24 cellular contexts compared by ENCODE assay signal in the genomic region with DNA sequence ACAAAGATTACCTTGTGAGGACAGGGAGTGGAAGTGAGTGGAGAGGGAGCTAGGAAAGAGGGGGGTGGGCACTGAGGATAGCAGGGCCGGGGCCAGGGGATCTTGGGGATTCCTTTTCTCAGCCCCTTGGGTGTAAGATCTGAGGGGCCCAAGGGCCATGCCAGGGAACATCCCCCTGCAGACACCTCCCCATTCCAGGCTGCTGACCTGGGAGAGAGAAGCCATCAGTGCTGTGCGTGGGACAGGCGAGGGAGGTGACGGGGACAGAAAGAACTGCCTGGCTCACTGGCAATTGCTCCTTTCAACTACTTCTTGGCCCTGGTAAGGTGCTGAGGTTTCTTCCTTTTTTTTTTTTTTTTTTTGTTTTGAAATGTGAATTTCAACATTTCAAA. TPM values are rescaled to one million over a fixed set of nuclear protein-coding genes. Genes with fewer than 3 reads are reported as not detected.
DNase-seq lines count a peak whose midpoint lies in the region; ATAC-seq, FAIRE-seq and TF ChIP-seq lines count a peak whose summit lies in the region.
"Had no signal": no experiment of that assay in that cellular context is flagged by ENCODE, and none has a peak within 500 bp of the region (broad histone marks: within the 10 kb centered on the region; RNA-seq: fewer than 3 reads in every experiment).

No MANE protein-coding gene starts in this region.

- no peaks in the 10 kb centered on the region for H3K23me2 ChIP-seq in H9 (ENCODE audit: insufficient read length, low read depth, low read length, poor library complexity, severe bottlenecking)

- H2AK5ac ChIP-seq in H9 (ENCODE audit: insufficient read length, low read length): no peak overlapping the region

- H3K18ac ChIP-seq in H9 (ENCODE audit: insufficient read length, low read depth, low read length): no peak overlapping the region

- H3K4me1 Mint-ChIP-seq in H9: peaks cover 12 to 39% of the 10 kb centered on the region in 2 experiments
- peaks cover 20% of the 10 kb centered on the region for H3K4me1 Mint-ChIP-seq in astrocyte (ENCODE audit: low read depth, unreplicated experiment)
- H3K4me1 Mint-ChIP-seq: activated CD4-positive, alpha-beta T cell treated with anti-CD3 and anti-CD28 coated beads for 36 hours; activated naive CD4-positive, alpha-beta T cell treated with anti-CD3 and anti-CD28 coated beads, Interleukin-2, amount 10 ng/mL, durations not matched to agents 7 days and 5 days; CD8-positive, alpha-beta memory T cell had no signal

- H3K9me3 Mint-ChIP-seq in H9 (peaks cover 21 to 23% of the 10 kb centered on the region in 2 experiments), astrocyte (ENCODE audit: unreplicated experiment) (peaks cover 7% of the 10 kb centered on the region)

- TF ChIP-seq CTCF in H9 (conservative IDR thresholded peaks at IDR 0.05) (no peak), astrocyte (IDR thresholded peaks at IDR 0.05; ENCODE audit: insufficient read depth, low read depth, low read length) (no peak), spleen (IDR thresholded peaks at IDR 0.05 in 8 of 11, conservative IDR thresholded peaks at IDR 0.05 in 3 of 11) (no peak), ovary (IDR thresholded peaks at IDR 0.05) (no peak)

- H3T11ph ChIP-seq in H9 (ENCODE audit: low read length): no peak overlapping the region

- H3K79me1 ChIP-seq in H9 (ENCODE audit: insufficient read depth, low read depth, low read length, poor library complexity, severe bottlenecking): no peaks in the 10 kb centered on the region

- H3K27ac Mint-ChIP-seq in H9: peak overlapping the region in 2 of 3 experiments; percentile 27 to 69; a peak in 2 of 7 replicates
- H3K27ac Mint-ChIP-seq in astrocyte (ENCODE audit: unreplicated experiment): peak overlapping the region; percentile 6
- H3K27ac Mint-ChIP-seq: activated CD4-positive, alpha-beta T cell treated with anti-CD3 and anti-CD28 coated beads for 36 hours; activated naive CD4-positive, alpha-beta T cell treated with anti-CD3 and anti-CD28 coated beads, Interleukin-2, amount 10 ng/mL, durations not matched to agents 7 days and 5 days; CD8-positive, alpha-beta memory T cell had no signal

- no peak overlapping the region for H4K8ac ChIP-seq in H9 (replicated peaks; ENCODE audit: insufficient read length, low read depth, low read length)

- TF ChIP-seq POLR2A in spleen (IDR thresholded peaks at IDR 0.05): no peak
- no peak for TF ChIP-seq POLR2A in ovary (IDR thresholded peaks at IDR 0.05)

- H2BK120ac ChIP-seq in H9 (ENCODE audit: low read depth, low read length, poor library complexity, severe bottlenecking): no peak overlapping the region

- H3K9me3 ChIP-seq in H9 (ENCODE audit: control insufficient read depth, low read depth, low read length) (no peaks in the 10 kb centered on the region), astrocyte (ENCODE audit: insufficient read depth, low read depth, low read length) (no peaks in the 10 kb centered on the region), spleen (peaks cover 0 to 31% (median 20%) of the 10 kb centered on the region in 8 donors), ovary (no peaks in the 10 kb centered on the region)
- H3K9me3 ChIP-seq: uterus had no signal

- no peak for FAIRE-seq in astrocyte (lab: Jason Lieb, UNC)
- FAIRE-seq: GM18507 had no signal

- no peak for ATAC-seq in GM21360 (IDR thresholded peaks at IDR 0.05; ENCODE audit: unreplicated experiment)
- ATAC-seq: activated CD4-positive, alpha-beta T cell treated with anti-CD3 and anti-CD28 coated beads for 36 hours had no signal

- no peak overlapping the region for H3K23ac ChIP-seq in H9 (ENCODE audit: insufficient read length, low read depth, low read length)

- H3K4me3 ChIP-seq in astrocyte (ENCODE audit: insufficient read depth, low read depth, low read length) (no peak overlapping the region), spleen (no peak overlapping the region), ovary (no peak overlapping the region)
- H3K4me3 ChIP-seq: dorsolateral prefrontal cortex, lung, uterus had no signal

- H3K4me2 ChIP-seq in H9 (ENCODE audit: insufficient read depth, insufficient read length, low read length) (no peak overlapping the region), astrocyte (ENCODE audit: low read length) (no peak overlapping the region)

- 0 out of 5 replicates have a peak overlapping the region, but pooled peaks of 1 of the 2 experiments have one; percentile 23 for H3K4me3 Mint-ChIP-seq in H9
- H3K4me3 Mint-ChIP-seq in astrocyte (ENCODE audit: unreplicated experiment): no peak overlapping the region
- H3K4me3 Mint-ChIP-seq: activated CD4-positive, alpha-beta T cell treated with anti-CD3 and anti-CD28 coated beads for 36 hours; activated naive CD4-positive, alpha-beta T cell treated with anti-CD3 and anti-CD28 coated beads, Interleukin-2, amount 10 ng/mL, durations not matched to agents 7 days and 5 days; CD8-positive, alpha-beta memory T cell had no signal

- H3K27me3 ChIP-seq in H9 (ENCODE audit: insufficient read depth, low read length) (no peaks in the 10 kb centered on the region), astrocyte (ENCODE audit: insufficient read depth, low read length) (no peaks in the 10 kb centered on the region), spleen (replicated peaks in 1 of 7) (no peaks in the 10 kb centered on the region), ovary (no peaks in the 10 kb centered on the region)
- H3K27me3 ChIP-seq: dorsolateral prefrontal cortex, uterus had no signal

- no peak overlapping the region for H3K9ac ChIP-seq in H9 (ENCODE audit: extremely low read depth, insufficient read length, low read length)
- H3K9ac ChIP-seq in astrocyte (ENCODE audit: low read length): no peak overlapping the region

- no peak overlapping the region for H2BK20ac ChIP-seq in H9 (ENCODE audit: low read depth, low read length, poor library complexity, severe bottlenecking)

- no peak for TF ChIP-seq EP300 in ovary (IDR thresholded peaks at IDR 0.05)

- no peak overlapping the region for H3K56ac ChIP-seq in H9 (ENCODE audit: insufficient read length, low read depth, low read length)

- no peak overlapping the region for H2BK15ac ChIP-seq in H9 (ENCODE audit: low read depth, low read length)

- H4K20me1 ChIP-seq in H9 (ENCODE audit: control insufficient read depth, insufficient read depth, insufficient read length) (no peaks in the 10 kb centered on the region), astrocyte (ENCODE audit: insufficient read depth, low read length) (no peaks in the 10 kb centered on the region)

- no peak overlapping the region; the same call in 1 of the 2 replicates for H3K14ac ChIP-seq in H9 (ENCODE audit: insufficient read depth, low read length)

- H2BK5ac ChIP-seq in H9 (ENCODE audit: insufficient read length, low read length): no peak overlapping the region

- no peak overlapping the region for H2BK12ac ChIP-seq in H9 (ENCODE audit: insufficient read length, low read depth, low read length)

- peaks cover 2% of the 10 kb centered on the region for H3K36me3 ChIP-seq in astrocyte (ENCODE audit: insufficient read depth, low read length)
- no peaks in the 10 kb centered on the region for H3K36me3 ChIP-seq in spleen
- H3K36me3 ChIP-seq in ovary: no peaks in the 10 kb centered on the region
- H3K36me3 ChIP-seq: uterus had no signal

- H4K5ac ChIP-seq in H9 (ENCODE audit: insufficient read length, low read depth, low read length): no peak overlapping the region

- H3K27ac ChIP-seq in H9 (ENCODE audit: insufficient read length, low read depth, low read length): no peak overlapping the region
- no peak overlapping the region for H3K27ac ChIP-seq in astrocyte (ENCODE audit: low read depth, low read length)
- H3K27ac ChIP-seq in spleen: no peak overlapping the region
- no peak overlapping the region for H3K27ac ChIP-seq in ovary
- H3K27ac ChIP-seq: dorsolateral prefrontal cortex, uterus had no signal

- no peak overlapping the region for H4K91ac ChIP-seq in H9 (ENCODE audit: insufficient read length, low read depth, low read length)

- WGBS in H9 (ENCODE audit: extremely low coverage, insufficient read length, low lambda C conversion rate): no CpG with 5 or more reads among the region's 4 CpGs
- WGBS in spleen, 5 donors: 80 to 88% (median 86%) methylated on average over 4 of the region's 4 CpGs
- WGBS in ovary, 3 donors: 84 to 88% (median 85%) methylated on average over 4 of the region's 4 CpGs

- intact Hi-C loops in spleen (cut with DNase I; ENCODE audit: low total_unique reads): no loop called here
- intact Hi-C loops in ovary (cut with DNase I): no loop called here

- DNase-seq in H9: no peak
- DNase-seq in astrocyte (ENCODE audit: low read depth): no peak
- peak; percentile 41 for DNase-seq in mesenteric fat pad (ENCODE audit: low spot score)
- DNase-seq in spleen: peak; percentile 48
- no peak for DNase-seq in ovary
- DNase-seq in activated CD4-positive, alpha-beta T cell treated with anti-CD3 and anti-CD28 coated beads for 4 hours: no peak
- DNase-seq: activated CD4-positive, alpha-beta T cell treated with anti-CD3 and anti-CD28 coated beads for 36 hours; activated naive CD4-positive, alpha-beta T cell treated with anti-CD3 and anti-CD28 coated beads, Interleukin-2, amount 10 ng/mL, durations not matched to agents 7 days and 5 days; activated T-cell treated with anti-CD3 and anti-CD28 coated beads, Interleukin-2, amount 50 U/mL, for 48 hours; CD8-positive, alpha-beta memory T cell; central memory CD4-positive, alpha-beta T cell; DMS153; dorsolateral prefrontal cortex; KG1; NCI-H1694 treated with DMSO at 0.1 percent for 48 hours; occipital lobe; SHP77; substantia nigra; uterus had no signal

- H3K36me3 Mint-ChIP-seq in H9 (ENCODE audit: insufficient read depth in 1 of 3, low read depth in 3 of 3) (peaks cover 18 to 36% (median 32%) of the 10 kb centered on the region in 3 experiments), astrocyte (ENCODE audit: low read depth, unreplicated experiment) (peaks cover 9% of the 10 kb centered on the region)
- H3K36me3 Mint-ChIP-seq: activated naive CD4-positive, alpha-beta T cell treated with anti-CD3 and anti-CD28 coated beads, Interleukin-2, amount 10 ng/mL, durations not matched to agents 7 days and 5 days had no signal

- H3K27me3 Mint-ChIP-seq in H9 (ENCODE audit: low read depth) (no peaks in the 10 kb centered on the region), astrocyte (ENCODE audit: low read depth, unreplicated experiment) (no peaks in the 10 kb centered on the region)

- no peaks in the 10 kb centered on the region for H3K79me2 ChIP-seq in H9 (ENCODE audit: insufficient read depth, low read length)
- H3K79me2 ChIP-seq in astrocyte (ENCODE audit: insufficient read depth, low read length): no peaks in the 10 kb centered on the region

- H3K4me1 ChIP-seq in H9 (ENCODE audit: insufficient read depth, low read length) (no peaks in the 10 kb centered on the region), astrocyte (ENCODE audit: insufficient read depth, low read length) (peaks cover 4% of the 10 kb centered on the region), spleen (no peaks in the 10 kb centered on the region), ovary (ENCODE audit: insufficient read depth) (peaks cover 1% of the 10 kb centered on the region)
- H3K4me1 ChIP-seq: uterus had no signal

- H2AFZ ChIP-seq in H9 (ENCODE audit: low read length): no peak overlapping the region
- no peak overlapping the region for H2AFZ ChIP-seq in astrocyte (ENCODE audit: low read depth, low read length)

- H3K4ac ChIP-seq in H9 (ENCODE audit: low read depth, low read length): no peak overlapping the region

RNA-seq across cellular contexts. Expression of gene BTBD16, which starts 12.0 kb away (rescaled TPM):
- not detected in 2 replicates for total RNA-seq in H9 (2021)
- 0.26 TPM in 1 of 2 replicates, not detected in the other for total RNA-seq in astrocyte
- not detected for total RNA-seq in mesenteric fat pad
- total RNA-seq in spleen: not detected
- under 1 TPM in 2 of 3 donors, not detected in 1; 0.04 to 0.10 TPM for polyA plus RNA-seq in spleen
- total RNA-seq in ovary: 1 to 10 TPM in 1 of 7 donors, under 1 TPM in 1, not detected in 5; 0.42 to 1.8 TPM
- not detected for polyA plus RNA-seq in ovary
- total RNA-seq: activated CD4-positive, alpha-beta T cell treated with anti-CD3 and anti-CD28 coated beads for 36 hours; CD8-positive, alpha-beta memory T cell; G401; occipital lobe; T-helper 1 cell treated with Interleukin-12 subunit alpha and Interleukin-12 subunit beta and Interleukin-4 antibody, amounts not matched to agents 30 ng/mL and 1 ng/mL, for 36 hours had no signal
- polyA plus RNA-seq: CD8-positive, alpha-beta memory T cell had no signal

Comparison
In these comparisons a context has a peak if more than half of its experiments do, and no peak if none do; other contexts are left out.
1. DNase-seq: peak in mesenteric fat pad (single experiment) and spleen (single experiment); none in H9 (single experiment), astrocyte (single experiment), ovary (0 of 5) and activated CD4-positive, alpha-beta T cell treated with anti-CD3 and anti-CD28 coated beads for 4 hours (0 of 2).